30 cellular contexts compared by ENCODE assay signal in the genomic region with DNA sequence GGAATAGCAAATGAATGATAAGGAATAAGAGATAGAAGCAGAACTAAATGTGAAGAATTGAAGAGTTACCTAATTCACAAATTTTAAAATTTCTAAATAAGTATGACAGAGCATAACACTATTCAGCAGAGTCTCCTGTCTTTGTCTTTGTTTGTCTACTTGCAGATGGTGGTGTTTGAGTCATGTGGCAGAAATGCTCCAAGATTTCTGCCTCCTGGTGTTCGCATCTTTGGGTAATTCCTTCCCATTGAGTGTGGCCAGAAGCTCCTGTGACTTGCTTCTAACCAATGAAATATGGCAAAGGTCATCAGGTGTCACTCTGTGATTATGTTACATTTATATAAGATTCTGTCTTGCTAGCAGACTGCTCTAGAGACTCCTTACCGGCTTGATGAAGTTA. TPM values are rescaled to one million over a fixed set of nuclear protein-coding genes. Genes with fewer than 3 reads are reported as not detected.
DNase-seq lines count a peak whose midpoint lies in the region; ATAC-seq, FAIRE-seq and TF ChIP-seq lines count a peak whose summit lies in the region.
"Had no signal": no experiment of that assay in that cellular context is flagged by ENCODE, and none has a peak within 500 bp of the region (broad histone marks: within the 10 kb centered on the region; RNA-seq: fewer than 3 reads in every experiment).

No MANE protein-coding gene starts in this region.

- H3K4me3 ChIP-seq in breast epithelium (no peak overlapping the region), astrocyte (ENCODE audit: insufficient read depth, low read depth, low read length) (no peak overlapping the region), fibroblast of mammary gland (ENCODE audit: control insufficient read depth, low read depth, low read length) (no peak overlapping the region), HepG2 (replicated peaks in 1 of 3; ENCODE audit: insufficient read depth in 1 of 3, low read depth in 2 of 3, low read length in 3 of 3) (no peak overlapping the region), SJCRH30 (no peak overlapping the region)
- H3K4me3 ChIP-seq: body of pancreas, SK-N-MC had no signal

- BruUV-seq in MCF 10A (replicated peaks; lab: Mats Ljungman, UMichigan) (no TSS peak), HepG2 (replicated peaks; lab: Mats Ljungman, UMichigan) (no TSS peak)

- TF ChIP-seq CTCF in MCF 10A (IDR thresholded peaks at IDR 0.05; ENCODE audit: unreplicated experiment) (no peak), breast epithelium (IDR thresholded peaks at IDR 0.05) (no peak), astrocyte (IDR thresholded peaks at IDR 0.05; ENCODE audit: insufficient read depth, low read depth, low read length) (no peak), fibroblast of mammary gland (conservative IDR thresholded peaks at IDR 0.05; ENCODE audit: control insufficient read depth, insufficient read depth, low read depth, low read length) (no peak), HepG2 (CRISPR knock-in tag; IDR thresholded peaks at IDR 0.05) (no peak)

- H3K36me3 Mint-ChIP-seq in MCF 10A (ENCODE audit: insufficient read depth, unreplicated experiment) = no peaks in the 10 kb centered on the region
- no peaks in the 10 kb centered on the region for H3K36me3 Mint-ChIP-seq in astrocyte (ENCODE audit: low read depth, unreplicated experiment)

- 38% methylated on average over 2 of the region's 2 CpGs for WGBS in HepG2 (ENCODE audit: low lambda C conversion rate)

- H3K27me3 Mint-ChIP-seq in MCF 10A (ENCODE audit: insufficient read depth, unreplicated experiment) (no peaks in the 10 kb centered on the region), astrocyte (ENCODE audit: low read depth, unreplicated experiment) (no peaks in the 10 kb centered on the region)
- H3K27me3 Mint-ChIP-seq: activated CD8-positive, alpha-beta T cell treated with anti-CD3 and anti-CD28 coated beads for 36 hours; activated naive CD8-positive, alpha-beta T cell; memory B cell; progenitor cell of endocrine pancreas; stimulated activated naive B cell treated with anti-CD40 and anti-IgM and Interleukin-4, amounts not matched to agents 10 μg/mL and 1 μg/mL and 100 μg/mL, for 72 hours had no signal

- DNase-seq in MCF 10A (ENCODE audit: unreplicated experiment) (peak; percentile 17), breast epithelium (ENCODE audit: low spot score in 2 of 2) (no peak), astrocyte (ENCODE audit: low read depth) (peak; percentile 19), fibroblast of mammary gland (ENCODE audit: low read depth) (peak; percentile 34), HepG2 (ENCODE audit: low spot score) (no peak), SJCRH30 (no peak)
- DNase-seq: 8988T; activated CD4-positive, alpha-beta T cell treated with anti-CD3 and anti-CD28 coated beads for 1 hour; activated CD8-positive, alpha-beta T cell treated with anti-CD3 and anti-CD28 coated beads for 36 hours; BE2C; body of pancreas; CD8-positive, alpha-beta memory T cell; DMS 273 treated with DMSO at 0.1 percent for 48 hours; foreskin melanocyte; GDM1; H9; KBM-7; NCI-H1436; NCI-H774; RPMI8226; stimulated activated naive B cell treated with anti-CD40 and anti-IgM and Interleukin-4, amounts not matched to agents 10 μg/mL and 1 μg/mL and 100 μg/mL, for 72 hours had no signal

- H3K4me2 ChIP-seq in astrocyte (ENCODE audit: low read length) = no peak overlapping the region
- no peak overlapping the region for H3K4me2 ChIP-seq in HepG2 (ENCODE audit: low read depth, low read length)

- H4K20me1 ChIP-seq in astrocyte (ENCODE audit: insufficient read depth, low read length) (no peaks in the 10 kb centered on the region), HepG2 (ENCODE audit: insufficient read depth, low read length) (no peaks in the 10 kb centered on the region)

- H3K79me2 ChIP-seq in astrocyte (ENCODE audit: insufficient read depth, low read length) (no peaks in the 10 kb centered on the region), HepG2 (ENCODE audit: insufficient read depth, low read length) (no peaks in the 10 kb centered on the region)

- H3K9ac ChIP-seq in astrocyte (ENCODE audit: low read length) (no peak overlapping the region), HepG2 (ENCODE audit: insufficient read depth, low read depth, low read length) (no peak overlapping the region)

- ATAC-seq in HG03354 (IDR thresholded peaks at IDR 0.05; ENCODE audit: poor library complexity, severe bottlenecking, unreplicated experiment) = no peak
- ATAC-seq in HG03135 (IDR thresholded peaks at IDR 0.05; ENCODE audit: unreplicated experiment) = no peak
- no peak for ATAC-seq in HepG2
- ATAC-seq: activated CD8-positive, alpha-beta T cell treated with anti-CD3 and anti-CD28 coated beads for 36 hours; body of pancreas; sciatic nerve; stimulated activated naive B cell treated with anti-CD40 and anti-IgM and Interleukin-4, amounts not matched to agents 10 μg/mL and 1 μg/mL and 100 μg/mL, for 72 hours had no signal

- intact Hi-C loops in MCF 10A (cut with micrococcal nuclease) (no loop called here), breast epithelium (cut with DNase I; ENCODE audit: low total_unique reads) (loop anchor here (5.0 kb wide), 1 partner anchor 393 kb away; no protein-coding TSS in a partner anchor), HepG2 (cut with micrococcal nuclease; ENCODE audit: unreplicated experiment) (no loop called here)

- TF ChIP-seq EP300 in HepG2 (IDR thresholded peaks at IDR 0.05; ENCODE audit: low read depth in 2 of 2, low read length in 2 of 2) (no peak), HepG2 (CRISPR knock-in tag; IDR thresholded peaks at IDR 0.05; ENCODE audit: borderline replicate concordance) (no peak)

- peaks cover 4% of the 10 kb centered on the region for H3K4me1 Mint-ChIP-seq in MCF 10A (ENCODE audit: insufficient read depth, unreplicated experiment)
- H3K4me1 Mint-ChIP-seq in astrocyte (ENCODE audit: low read depth, unreplicated experiment) = peaks cover 25% of the 10 kb centered on the region
- H3K4me1 Mint-ChIP-seq: CD8-positive, alpha-beta memory T cell; memory B cell; stimulated activated naive B cell treated with anti-CD40 and anti-IgM and Interleukin-4, amounts not matched to agents 10 μg/mL and 1 μg/mL and 100 μg/mL, for 72 hours had no signal

- no peaks in the 10 kb centered on the region for H3K9me3 ChIP-seq in breast epithelium
- H3K9me3 ChIP-seq in astrocyte (ENCODE audit: insufficient read depth, low read depth, low read length) = no peaks in the 10 kb centered on the region
- no peaks in the 10 kb centered on the region for H3K9me3 ChIP-seq in HepG2 (ENCODE audit: low read length)
- H3K9me3 ChIP-seq in SJCRH30 (replicated peaks) = no peaks in the 10 kb centered on the region
- H3K9me3 ChIP-seq: BE2C, body of pancreas had no signal

- TF ChIP-seq RAD21 in HepG2 (CRISPR knock-in tag; IDR thresholded peaks at IDR 0.05) = no peak

- CTCF ChIA-PET in MCF 10A (lab: Yijun Ruan, JAX) (no interaction called here), HepG2 (lab: Yijun Ruan, JAX; ENCODE audit: low intra/inter-chr PET ratio, low total read pairs) (no interaction called here)

- no peak overlapping the region for H3K27ac Mint-ChIP-seq in MCF 10A (ENCODE audit: low read depth, unreplicated experiment)
- H3K27ac Mint-ChIP-seq in astrocyte (ENCODE audit: unreplicated experiment) = no peak overlapping the region
- H3K27ac Mint-ChIP-seq: activated CD8-positive, alpha-beta T cell treated with anti-CD3 and anti-CD28 coated beads for 36 hours; activated naive CD8-positive, alpha-beta T cell; CD8-positive, alpha-beta memory T cell; H9; memory B cell; progenitor cell of endocrine pancreas; stimulated activated naive B cell treated with anti-CD40 and anti-IgM and Interleukin-4, amounts not matched to agents 10 μg/mL and 1 μg/mL and 100 μg/mL, for 72 hours had no signal

- in situ Hi-C loops in HepG2 (cut with HindIII; ENCODE audit: extremely low pct_ligation_motif_present, low pct_unique_long_range_greater_than_20kb) = no loop called here

- H3K4me1 ChIP-seq in breast epithelium (no peaks in the 10 kb centered on the region), astrocyte (ENCODE audit: insufficient read depth, low read length) (no peaks in the 10 kb centered on the region), HepG2 (ENCODE audit: insufficient read depth, low read length) (no peaks in the 10 kb centered on the region), SJCRH30 (no peaks in the 10 kb centered on the region)
- H3K4me1 ChIP-seq: BE2C, body of pancreas had no signal

- no peaks in the 10 kb centered on the region for H3K27me3 ChIP-seq in breast epithelium
- H3K27me3 ChIP-seq in astrocyte (ENCODE audit: insufficient read depth, low read length) = no peaks in the 10 kb centered on the region
- H3K27me3 ChIP-seq in HepG2 (ENCODE audit: control insufficient read depth in 1 of 2, insufficient read depth in 2 of 2, low read length in 2 of 2) = no peaks in the 10 kb centered on the region
- no peaks in the 10 kb centered on the region for H3K27me3 ChIP-seq in SJCRH30
- H3K27me3 ChIP-seq: BE2C, body of pancreas had no signal

- FAIRE-seq in astrocyte (lab: Jason Lieb, UNC) = no peak
- no peak for FAIRE-seq in HepG2 (lab: Jason Lieb, UNC)
- FAIRE-seq: endothelial cell of umbilical vein, TTC549 had no signal

- H3K27ac ChIP-seq in breast epithelium = no peak overlapping the region
- no peak overlapping the region for H3K27ac ChIP-seq in astrocyte (ENCODE audit: low read depth, low read length)
- no peak overlapping the region for H3K27ac ChIP-seq in HepG2 (ENCODE audit: extremely low read length, insufficient read depth, low read length)
- no peak overlapping the region for H3K27ac ChIP-seq in SJCRH30
- H3K27ac ChIP-seq: body of pancreas, SK-N-MC had no signal

- no peak overlapping the region for H3K4me3 Mint-ChIP-seq in MCF 10A (ENCODE audit: unreplicated experiment)
- no peak overlapping the region for H3K4me3 Mint-ChIP-seq in astrocyte (ENCODE audit: unreplicated experiment)
- H3K4me3 Mint-ChIP-seq: activated CD8-positive, alpha-beta T cell treated with anti-CD3 and anti-CD28 coated beads for 36 hours; activated naive CD8-positive, alpha-beta T cell; CD8-positive, alpha-beta memory T cell; H9; memory B cell; stimulated activated naive B cell treated with anti-CD40 and anti-IgM and Interleukin-4, amounts not matched to agents 10 μg/mL and 1 μg/mL and 100 μg/mL, for 72 hours had no signal

- H2AFZ ChIP-seq in astrocyte (ENCODE audit: low read depth, low read length) (no peak overlapping the region), HepG2 (ENCODE audit: low read length) (no peak overlapping the region)

- H3K9me3 Mint-ChIP-seq in MCF 10A (ENCODE audit: unreplicated experiment) = no peaks in the 10 kb centered on the region
- peaks cover 3% of the 10 kb centered on the region for H3K9me3 Mint-ChIP-seq in astrocyte (ENCODE audit: unreplicated experiment)
- H3K9me3 Mint-ChIP-seq: activated CD8-positive, alpha-beta T cell treated with anti-CD3 and anti-CD28 coated beads for 36 hours; CD8-positive, alpha-beta memory T cell; stimulated activated naive B cell treated with anti-CD40 and anti-IgM and Interleukin-4, amounts not matched to agents 10 μg/mL and 1 μg/mL and 100 μg/mL, for 72 hours had no signal

- POLR2A ChIA-PET in MCF 10A (lab: Yijun Ruan, JAX) = interaction anchor here (0.6 to 2.1 kb wide), 2 partner anchors 47 to 175 kb away, joined by 3 to 4 read pairs; no protein-coding TSS in a partner anchor
- POLR2A ChIA-PET in HepG2 (lab: Yijun Ruan, JAX) = no interaction called here

- no peak for TF ChIP-seq POLR2A in breast epithelium (IDR thresholded peaks at IDR 0.05)
- no peak for TF ChIP-seq POLR2A in HepG2 (IDR thresholded peaks at IDR 0.05; ENCODE audit: insufficient read depth in 1 of 2, low read depth in 2 of 2, low read length in 2 of 2)

- H3K36me3 ChIP-seq in breast epithelium (no peaks in the 10 kb centered on the region), astrocyte (ENCODE audit: insufficient read depth, low read length) (no peaks in the 10 kb centered on the region), HepG2 (replicated peaks in 1 of 2; ENCODE audit: control insufficient read depth in 1 of 2, insufficient read depth in 2 of 2, low read length in 2 of 2) (no peaks in the 10 kb centered on the region), SJCRH30 (no peaks in the 10 kb centered on the region; the same call in 1 of the 2 replicates)
- H3K36me3 ChIP-seq: BE2C had no signal

RNA-seq across cellular contexts. Expression of a gene that starts 45.6 kb away (rescaled TPM):
- total RNA-seq in MCF 10A (2022) = 20.2 and 24.2 TPM in 2 replicates
- total RNA-seq in breast epithelium = 10 to 100 TPM in 2 of 3 donors, 1 to 10 TPM in 1; 2.4 to 58.5 (median 36.7) TPM
- 16.4 and 19.9 TPM in 2 replicates for total RNA-seq in astrocyte
- 0.29 TPM in 1 of 2 replicates, not detected in the other for total RNA-seq in HepG2 (2016; rRNA removed; fragmentation: Illumina TruSeq; extraction: Trizol)
- not detected in 2 replicates for total RNA-seq in HepG2 (2016; cell fraction: cytosol; rRNA removed; fragmentation: Illumina TruSeq; extraction: Trizol; ENCODE audit: low read depth)
- total RNA-seq in HepG2 (2016; cell fraction: insoluble cytoplasmic fraction; rRNA removed; fragmentation: Illumina TruSeq; extraction: Trizol) = 0.22 TPM in 1 of 2 replicates, not detected in the other
- 0.06 TPM in 1 of 2 replicates, not detected in the other for total RNA-seq in HepG2 (2016; cell fraction: membrane; rRNA removed; fragmentation: Illumina TruSeq; extraction: Trizol)
- 0.28 and 0.65 TPM in 2 replicates for total RNA-seq in HepG2 (2016; cell fraction: nucleus; rRNA removed; fragmentation: Illumina TruSeq; extraction: Trizol)
- 0.27 and 0.30 TPM in 2 replicates for polyA plus RNA-seq in HepG2 (2011; rRNA removed)
- polyA plus RNA-seq in HepG2 (2011; cell fraction: cytosol; rRNA removed) = 0.06 TPM in 1 of 2 replicates, not detected in the other
- 0.72 and 0.99 TPM in 2 replicates for polyA plus RNA-seq in HepG2 (2011; cell fraction: nucleus; rRNA removed)
- 0.55 and 1.2 TPM in 2 replicates for polyA plus RNA-seq in HepG2 (2012)
- not detected in 2 replicates for polyA plus RNA-seq in HepG2 (2016; cell fraction: cytosol; fragmentation: Illumina TruSeq; extraction: Trizol; ENCODE audit: low read depth)
- polyA plus RNA-seq in HepG2 (2016; cell fraction: insoluble cytoplasmic fraction; fragmentation: Illumina TruSeq; extraction: Trizol; ENCODE audit: low read depth) = 0.16 TPM in 1 of 2 replicates, not detected in the other
- polyA plus RNA-seq in HepG2 (2016; cell fraction: membrane; fragmentation: Illumina TruSeq; extraction: Trizol; ENCODE audit: low read depth) = not detected in 2 replicates
- 0.92 and 1.8 TPM in 2 replicates for polyA plus RNA-seq in HepG2 (2016; cell fraction: nucleus; fragmentation: Illumina TruSeq; extraction: Trizol; ENCODE audit: insufficient read depth, low read depth)
- 0.04 TPM in 1 of 2 replicates, not detected in the other for polyA minus RNA-seq in HepG2 (2011; rRNA and poly(A)+ RNA removed; ENCODE audit: low replicate concordance)
- polyA minus RNA-seq in HepG2 (2011; cell fraction: cytosol; rRNA and poly(A)+ RNA removed) = not detected in 2 replicates
- polyA minus RNA-seq in HepG2 (2011; cell fraction: nucleus; rRNA and poly(A)+ RNA removed) = 0.39 and 2.0 TPM in 2 replicates
- total RNA-seq in SJCRH30 (2014; rRNA removed; shearing (Covaris generic)) = not detected in 2 replicates

Comparison
In these comparisons a context has a peak if more than half of its experiments do, and no peak if none do; other contexts are left out.
1. DNase-seq: peak in MCF 10A (single experiment), astrocyte (single experiment) and fibroblast of mammary gland (single experiment); none in breast epithelium (0 of 2), HepG2 (single experiment) and SJCRH30 (0 of 2).